25 cellular contexts compared by ENCODE assay signal in genomic region chr10:75982611-75983369, GRCh38.
DNase-seq lines count a peak whose midpoint lies in the region; ATAC-seq and TF ChIP-seq lines count a peak whose summit lies in the region.
"Had no signal": no experiment of that assay in that cellular context is flagged by ENCODE, and none has a peak within 500 bp of the region (broad histone marks: within the 10 kb centered on the region; RNA-seq: fewer than 3 reads in every experiment).

No MANE protein-coding gene starts in this region.

- H3K4me1 ChIP-seq in adrenal gland (replicated peaks in 1 of 2) = peaks cover 0 to 7% of the 10 kb centered on the region in 2 donors
- H3K4me1 ChIP-seq: BE2C, colonic mucosa had no signal

- H3K9me3 ChIP-seq in adrenal gland (replicated peaks in 1 of 3) = no peaks in the 10 kb centered on the region
- H3K9me3 ChIP-seq: ascending aorta, BE2C, colonic mucosa, mucosa of descending colon had no signal

- H3K36me3 Mint-ChIP-seq in activated CD8-positive, alpha-beta T cell treated with anti-CD3 and anti-CD28 coated beads, Interleukin-2, amount 10 ng/mL, durations not matched to agents 7 days and 5 days (ENCODE audit: low read depth) = no peaks in the 10 kb centered on the region
- H3K36me3 Mint-ChIP-seq: T-cell had no signal

- CTCF ChIA-PET in activated CD8-positive, alpha-beta T cell treated with anti-CD3 and anti-CD28 coated beads, Interleukin-2, amount 10 ng/mL, durations not matched to agents 7 days and 5 days (lab: Charles Lee) = no interaction called here

- POLR2A ChIA-PET in activated CD8-positive, alpha-beta T cell treated with anti-CD3 and anti-CD28 coated beads, Interleukin-2, amount 10 ng/mL, durations not matched to agents 7 days and 5 days (lab: Charles Lee) = no interaction called here

- H3K27ac Mint-ChIP-seq in activated CD8-positive, alpha-beta T cell treated with anti-CD3 and anti-CD28 coated beads, Interleukin-2, amount 10 ng/mL, durations not matched to agents 7 days and 5 days = no peak overlapping the region
- H3K27ac Mint-ChIP-seq: GM23338, T-cell had no signal

- no peak for TF ChIP-seq POLR2A in adrenal gland (IDR thresholded peaks at IDR 0.05)

- 73 to 83% (median 79%) methylated on average over 5 of the region's 5 CpGs for WGBS in adrenal gland, 4 donors

- intact Hi-C loops in adrenal gland (cut with DNase I) (no loop called here), sciatic nerve (cut with DNase I) (no loop called here), posterior vena cava (cut with DNase I) (no loop called here)

- no peaks in the 10 kb centered on the region for H3K27me3 Mint-ChIP-seq in activated CD8-positive, alpha-beta T cell treated with anti-CD3 and anti-CD28 coated beads, Interleukin-2, amount 10 ng/mL, durations not matched to agents 7 days and 5 days (ENCODE audit: low read depth)

- H3K4me3 Mint-ChIP-seq in activated CD8-positive, alpha-beta T cell treated with anti-CD3 and anti-CD28 coated beads, Interleukin-2, amount 10 ng/mL, durations not matched to agents 7 days and 5 days = no peak overlapping the region
- H3K4me3 Mint-ChIP-seq: GM23338, T-cell had no signal

- no peaks in the 10 kb centered on the region for H3K9me3 Mint-ChIP-seq in activated CD8-positive, alpha-beta T cell treated with anti-CD3 and anti-CD28 coated beads, Interleukin-2, amount 10 ng/mL, durations not matched to agents 7 days and 5 days (ENCODE audit: insufficient read depth)
- H3K9me3 Mint-ChIP-seq: GM23338, T-cell had no signal

- H3K4me1 Mint-ChIP-seq in activated CD8-positive, alpha-beta T cell treated with anti-CD3 and anti-CD28 coated beads, Interleukin-2, amount 10 ng/mL, durations not matched to agents 7 days and 5 days (ENCODE audit: low read depth) = no peaks in the 10 kb centered on the region
- H3K4me1 Mint-ChIP-seq: T-cell had no signal

- H3K27ac ChIP-seq in adrenal gland = no peak overlapping the region
- H3K27ac ChIP-seq: ascending aorta, colonic mucosa had no signal

- ATAC-seq in sciatic nerve = peak; percentile 48
- ATAC-seq in activated CD8-positive, alpha-beta T cell treated with anti-CD3 and anti-CD28 coated beads, Interleukin-2, amount 10 ng/mL, durations not matched to agents 7 days and 5 days = no peak
- ATAC-seq: GM23338, HepG2, left colon, mucosa of descending colon, T-cell had no signal

- no peaks in the 10 kb centered on the region for H3K36me3 ChIP-seq in adrenal gland (replicated peaks in 1 of 2)
- H3K36me3 ChIP-seq: ascending aorta, BE2C, colonic mucosa had no signal

- H3K4me3 ChIP-seq in adrenal gland (no peak overlapping the region), foreskin fibroblast (ENCODE audit: low read depth in 1 of 2, low read length in 2 of 2) (no peak overlapping the region)
- H3K4me3 ChIP-seq: ascending aorta, colonic mucosa, GM23338, mucosa of descending colon had no signal

- DNase-seq in GM03348 (ENCODE audit: low spot score) (peak; percentile 18), adrenal gland (peak; percentile 54 to 83 (median 79)), foreskin fibroblast (peak; percentile 10 to 71), sciatic nerve (ENCODE audit: low spot score) (no peak), putamen (ENCODE audit: low spot score) (no peak), posterior vena cava (ENCODE audit: low spot score) (no peak)
- no peak for DNase-seq in activated CD8-positive, alpha-beta T cell treated with anti-CD3 and anti-CD28 coated beads, Interleukin-2, amount 10 ng/mL, durations not matched to agents 7 days and 5 days
- no peak for DNase-seq in activated naive CD4-positive, alpha-beta T cell (lab: John Stamatoyannopoulos, UW)
- DNase-seq: activated CD4-positive, alpha-beta T cell treated with anti-CD3 and anti-CD28 coated beads, Interleukin-2, amount 50 U/mL, for 4 hours; activated naive CD4-positive, alpha-beta T cell treated with Interleukin-2 at 50 U/mL for 16 hours; activated T-cell treated with anti-CD3 and anti-CD28 coated beads for 4 hours; BE2C; Calu3; colonic mucosa; GF-D8; NCI-H187 treated with DMSO at 0.1 percent for 48 hours; Right ventricle myocardium superior; small intestine; stimulated activated CD4-positive, alpha-beta T cell treated with anti-CD3 and anti-CD28 coated beads, Interleukin-4, amount 100 ng/mL, for 24 hours; T-cell had no signal

- no peaks in the 10 kb centered on the region for H3K27me3 ChIP-seq in adrenal gland
- H3K27me3 ChIP-seq: ascending aorta, BE2C, colonic mucosa had no signal

- TF ChIP-seq CTCF in adrenal gland (IDR thresholded peaks at IDR 0.05) = no peak
- TF ChIP-seq CTCF in foreskin fibroblast (IDR thresholded peaks at IDR 0.05; ENCODE audit: low read depth, low read length) = no peak

Comparison
In these comparisons a context has a peak if more than half of its experiments do, and no peak if none do; other contexts are left out.
1. DNase-seq: peak in GM03348 (single experiment), adrenal gland (7 of 7) and foreskin fibroblast (2 of 2); none in sciatic nerve (single experiment), putamen (single experiment), posterior vena cava (single experiment), activated CD8-positive, alpha-beta T cell treated with anti-CD3 and anti-CD28 coated beads, Interleukin-2, amount 10 ng/mL, durations not matched to agents 7 days and 5 days (single experiment) and activated naive CD4-positive, alpha-beta T cell (0 of 4).